Comparison of ENCODE assay signal across 6 cellular contexts in the genomic region with DNA sequence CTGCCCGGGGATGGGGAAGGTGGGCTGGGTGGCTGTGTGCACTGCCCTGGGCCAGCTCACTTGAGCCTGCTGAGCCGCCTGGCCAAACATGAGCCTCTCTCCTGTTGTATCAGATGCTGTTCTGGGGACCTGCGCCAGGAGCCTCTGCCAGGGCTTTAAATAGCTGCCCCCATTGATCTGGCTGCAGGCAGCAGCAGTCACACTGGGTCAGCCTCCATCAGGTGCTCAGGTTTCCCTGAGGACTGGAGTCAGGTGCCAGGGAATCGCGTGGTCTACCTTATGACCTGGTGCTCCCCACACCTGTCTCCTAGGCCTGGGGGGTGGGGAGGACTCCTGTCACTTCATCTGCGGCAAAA. TPM values are rescaled to one million over a fixed set of nuclear protein-coding genes. Genes with fewer than 3 reads are reported as not detected.
DNase-seq lines count a peak whose midpoint lies in the region; ATAC-seq, FAIRE-seq and TF ChIP-seq lines count a peak whose summit lies in the region.

No MANE protein-coding gene starts in this region.

- DNase-seq in HepG2 (ENCODE audit: low spot score) (no peak), T-helper 9 cell (no peak)
- no peak for DNase-seq in effector CD8-positive, alpha-beta T cell (lab: John Stamatoyannopoulos, UW)

- no peaks in the 10 kb centered on the region for H3K27me3 ChIP-seq in HepG2 (ENCODE audit: control insufficient read depth in 1 of 2, insufficient read depth in 2 of 2, low read length in 2 of 2)

- ATAC-seq in HepG2 (peak; percentile 2; the same call in 2 of the 3 replicates), HG03095 (IDR thresholded peaks at IDR 0.05; ENCODE audit: unreplicated experiment) (no peak)

- intact Hi-C loops in HepG2 (cut with micrococcal nuclease; ENCODE audit: unreplicated experiment): no loop called here

- BruUV-seq in HepG2 (replicated peaks; lab: Mats Ljungman, UMichigan): no TSS peak

- WGBS in HepG2 (ENCODE audit: low lambda C conversion rate): 100% methylated on average over 1 of the region's 6 CpGs

- H3K9ac ChIP-seq in HepG2 (ENCODE audit: insufficient read depth, low read depth, low read length): no peak overlapping the region

- peaks cover 20% of the 10 kb centered on the region for H3K4me1 ChIP-seq in HepG2 (ENCODE audit: insufficient read depth, low read length)

- POLR2A ChIA-PET in HepG2 (lab: Yijun Ruan, JAX): interaction anchor here (0.6 to 4.8 kb wide), 8 partner anchors 16 to 195 kb away, joined by 3 to 38 read pairs (median 4); a partner anchor contains a TSS

- H4K20me1 ChIP-seq in HepG2 (ENCODE audit: insufficient read depth, low read length): no peaks in the 10 kb centered on the region

- H2AFZ ChIP-seq in HepG2 (ENCODE audit: low read length): no peak overlapping the region

- in situ Hi-C loops in HepG2 (cut with HindIII; ENCODE audit: extremely low pct_ligation_motif_present, low pct_unique_long_range_greater_than_20kb): no loop called here

- CTCF ChIA-PET in HepG2 (lab: Yijun Ruan, JAX; ENCODE audit: low intra/inter-chr PET ratio, low total read pairs): no interaction called here

- no peak for TF ChIP-seq RAD21 in HepG2 (CRISPR knock-in tag; IDR thresholded peaks at IDR 0.05)

- H3K4me2 ChIP-seq in HepG2 (ENCODE audit: low read depth, low read length): peak overlapping the region; percentile 96; the same call in 1 of the 2 replicates

- TF ChIP-seq CTCF in WI38 (IDR thresholded peaks at IDR 0.05; ENCODE audit: low read depth, low read length): no peak
- no peak for TF ChIP-seq CTCF in HepG2 (CRISPR knock-in tag; IDR thresholded peaks at IDR 0.05)

- H3K36me3 ChIP-seq in HepG2 (replicated peaks in 1 of 2; ENCODE audit: control insufficient read depth in 1 of 2, insufficient read depth in 2 of 2, low read length in 2 of 2): peaks cover 13 to 26% of the 10 kb centered on the region in 2 experiments

- TF ChIP-seq EP300 in HepG2 (IDR thresholded peaks at IDR 0.05; ENCODE audit: low read depth in 2 of 2, low read length in 2 of 2) (no peak), HepG2 (CRISPR knock-in tag; IDR thresholded peaks at IDR 0.05; ENCODE audit: borderline replicate concordance) (no peak)

- no peak overlapping the region for H3K27ac ChIP-seq in HepG2 (ENCODE audit: extremely low read length, insufficient read depth, low read length)

- H3K9me3 ChIP-seq in HepG2 (ENCODE audit: low read length): no peaks in the 10 kb centered on the region

- H3K79me2 ChIP-seq in HepG2 (ENCODE audit: insufficient read depth, low read length): no peaks in the 10 kb centered on the region

- TF ChIP-seq POLR2A in HepG2 (IDR thresholded peaks at IDR 0.05; ENCODE audit: insufficient read depth in 1 of 2, low read depth in 2 of 2, low read length in 2 of 2): no peak

- H3K4me3 ChIP-seq in GM08714 (ENCODE audit: low read length) (peak overlapping the region; percentile 65; the same call in 1 of the 2 replicates), WI38 (ENCODE audit: low read depth, low read length) (peak overlapping the region; percentile 75), HepG2 (replicated peaks in 1 of 3; ENCODE audit: insufficient read depth in 1 of 3, low read depth in 2 of 3, low read length in 3 of 3) (peak overlapping the region in 1 of 3 experiments; percentile 72; a peak in 1 of 6 replicates)

- FAIRE-seq in HepG2 (lab: Jason Lieb, UNC): no peak

RNA-seq across cellular contexts. Expression of a gene that starts 0.7 kb away (rescaled TPM):
- total RNA-seq in HepG2 (2016; rRNA removed; fragmentation: Illumina TruSeq; extraction: Trizol): 2.8 and 3.5 TPM in 2 replicates
- total RNA-seq in HepG2 (2016; cell fraction: cytosol; rRNA removed; fragmentation: Illumina TruSeq; extraction: Trizol; ENCODE audit: low read depth): 0.53 and 1.1 TPM in 2 replicates
- 3.1 and 3.8 TPM in 2 replicates for total RNA-seq in HepG2 (2016; cell fraction: insoluble cytoplasmic fraction; rRNA removed; fragmentation: Illumina TruSeq; extraction: Trizol)
- total RNA-seq in HepG2 (2016; cell fraction: membrane; rRNA removed; fragmentation: Illumina TruSeq; extraction: Trizol): 1.3 and 1.9 TPM in 2 replicates
- total RNA-seq in HepG2 (2016; cell fraction: nucleus; rRNA removed; fragmentation: Illumina TruSeq; extraction: Trizol): 0.75 and 0.81 TPM in 2 replicates
- 2.6 TPM in 2 replicates for polyA plus RNA-seq in HepG2 (2011; rRNA removed)
- polyA plus RNA-seq in HepG2 (2011; cell fraction: cytosol; rRNA removed): 1.9 and 2.6 TPM in 2 replicates
- 4.6 and 5.6 TPM in 2 replicates for polyA plus RNA-seq in HepG2 (2011; cell fraction: nucleus; rRNA removed)
- 3.4 and 4.3 TPM in 2 replicates for polyA plus RNA-seq in HepG2 (2012)
- polyA plus RNA-seq in HepG2 (2016; cell fraction: cytosol; fragmentation: Illumina TruSeq; extraction: Trizol; ENCODE audit: low read depth): 0.87 and 1.5 TPM in 2 replicates
- 1.5 and 1.7 TPM in 2 replicates for polyA plus RNA-seq in HepG2 (2016; cell fraction: insoluble cytoplasmic fraction; fragmentation: Illumina TruSeq; extraction: Trizol; ENCODE audit: low read depth)
- 0.65 and 0.95 TPM in 2 replicates for polyA plus RNA-seq in HepG2 (2016; cell fraction: membrane; fragmentation: Illumina TruSeq; extraction: Trizol; ENCODE audit: low read depth)
- polyA plus RNA-seq in HepG2 (2016; cell fraction: nucleus; fragmentation: Illumina TruSeq; extraction: Trizol; ENCODE audit: insufficient read depth, low read depth): 1.8 and 2.3 TPM in 2 replicates
- polyA minus RNA-seq in HepG2 (2011; rRNA and poly(A)+ RNA removed; ENCODE audit: low replicate concordance): 0.26 and 2.1 TPM in 2 replicates
- polyA minus RNA-seq in HepG2 (2011; cell fraction: cytosol; rRNA and poly(A)+ RNA removed): 0.89 and 1.9 TPM in 2 replicates
- 0.75 and 1.0 TPM in 2 replicates for polyA minus RNA-seq in HepG2 (2011; cell fraction: nucleus; rRNA and poly(A)+ RNA removed)

RNA-seq across cellular contexts. Expression of a gene that starts 5.8 kb away (rescaled TPM):
- 2.3 and 3.0 TPM in 2 replicates for total RNA-seq in HepG2 (2016; rRNA removed; fragmentation: Illumina TruSeq; extraction: Trizol)
- total RNA-seq in HepG2 (2016; cell fraction: cytosol; rRNA removed; fragmentation: Illumina TruSeq; extraction: Trizol; ENCODE audit: low read depth): 0.62 and 0.71 TPM in 2 replicates
- total RNA-seq in HepG2 (2016; cell fraction: insoluble cytoplasmic fraction; rRNA removed; fragmentation: Illumina TruSeq; extraction: Trizol): 3.2 TPM in 2 replicates
- total RNA-seq in HepG2 (2016; cell fraction: membrane; rRNA removed; fragmentation: Illumina TruSeq; extraction: Trizol): 1.4 and 1.7 TPM in 2 replicates
- total RNA-seq in HepG2 (2016; cell fraction: nucleus; rRNA removed; fragmentation: Illumina TruSeq; extraction: Trizol): 2.2 and 3.1 TPM in 2 replicates
- polyA plus RNA-seq in HepG2 (2011; rRNA removed): 1.5 and 1.7 TPM in 2 replicates
- 1.4 and 1.5 TPM in 2 replicates for polyA plus RNA-seq in HepG2 (2011; cell fraction: cytosol; rRNA removed)
- polyA plus RNA-seq in HepG2 (2011; cell fraction: nucleus; rRNA removed): 1.5 and 2.0 TPM in 2 replicates
- 0.89 and 1.6 TPM in 2 replicates for polyA plus RNA-seq in HepG2 (2012)
- polyA plus RNA-seq in HepG2 (2016; cell fraction: cytosol; fragmentation: Illumina TruSeq; extraction: Trizol; ENCODE audit: low read depth): 0.54 and 0.60 TPM in 2 replicates
- polyA plus RNA-seq in HepG2 (2016; cell fraction: insoluble cytoplasmic fraction; fragmentation: Illumina TruSeq; extraction: Trizol; ENCODE audit: low read depth): 3.2 TPM in 2 replicates
- 0.99 and 1.1 TPM in 2 replicates for polyA plus RNA-seq in HepG2 (2016; cell fraction: membrane; fragmentation: Illumina TruSeq; extraction: Trizol; ENCODE audit: low read depth)
- 5.3 and 6.6 TPM in 2 replicates for polyA plus RNA-seq in HepG2 (2016; cell fraction: nucleus; fragmentation: Illumina TruSeq; extraction: Trizol; ENCODE audit: insufficient read depth, low read depth)
- 1.5 and 5.0 TPM in 2 replicates for polyA minus RNA-seq in HepG2 (2011; rRNA and poly(A)+ RNA removed; ENCODE audit: low replicate concordance)
- 0.53 and 0.69 TPM in 2 replicates for polyA minus RNA-seq in HepG2 (2011; cell fraction: cytosol; rRNA and poly(A)+ RNA removed)
- polyA minus RNA-seq in HepG2 (2011; cell fraction: nucleus; rRNA and poly(A)+ RNA removed): 1.7 and 1.9 TPM in 2 replicates

RNA-seq across cellular contexts. Expression of a gene that starts 9.2 kb away (rescaled TPM):
- total RNA-seq in HepG2 (2016; rRNA removed; fragmentation: Illumina TruSeq; extraction: Trizol): not detected in 2 replicates
- total RNA-seq in HepG2 (2016; cell fraction: cytosol; rRNA removed; fragmentation: Illumina TruSeq; extraction: Trizol; ENCODE audit: low read depth): not detected in 2 replicates
- total RNA-seq in HepG2 (2016; cell fraction: insoluble cytoplasmic fraction; rRNA removed; fragmentation: Illumina TruSeq; extraction: Trizol): not detected in 2 replicates
- not detected in 2 replicates for total RNA-seq in HepG2 (2016; cell fraction: membrane; rRNA removed; fragmentation: Illumina TruSeq; extraction: Trizol)
- total RNA-seq in HepG2 (2016; cell fraction: nucleus; rRNA removed; fragmentation: Illumina TruSeq; extraction: Trizol): not detected in 2 replicates
- polyA plus RNA-seq in HepG2 (2011; rRNA removed): not detected in 2 replicates
- not detected in 2 replicates for polyA plus RNA-seq in HepG2 (2011; cell fraction: cytosol; rRNA removed)
- not detected in 2 replicates for polyA plus RNA-seq in HepG2 (2011; cell fraction: nucleus; rRNA removed)
- 0.09 and 0.12 TPM in 2 replicates for polyA plus RNA-seq in HepG2 (2012)
- polyA plus RNA-seq in HepG2 (2016; cell fraction: cytosol; fragmentation: Illumina TruSeq; extraction: Trizol; ENCODE audit: low read depth): not detected in 2 replicates
- not detected in 2 replicates for polyA plus RNA-seq in HepG2 (2016; cell fraction: insoluble cytoplasmic fraction; fragmentation: Illumina TruSeq; extraction: Trizol; ENCODE audit: low read depth)
- polyA plus RNA-seq in HepG2 (2016; cell fraction: membrane; fragmentation: Illumina TruSeq; extraction: Trizol; ENCODE audit: low read depth): not detected in 2 replicates
- not detected in 2 replicates for polyA plus RNA-seq in HepG2 (2016; cell fraction: nucleus; fragmentation: Illumina TruSeq; extraction: Trizol; ENCODE audit: insufficient read depth, low read depth)
- polyA minus RNA-seq in HepG2 (2011; rRNA and poly(A)+ RNA removed; ENCODE audit: low replicate concordance): 0.12 TPM in 1 of 2 replicates, not detected in the other
- polyA minus RNA-seq in HepG2 (2011; cell fraction: cytosol; rRNA and poly(A)+ RNA removed): not detected in 2 replicates
- polyA minus RNA-seq in HepG2 (2011; cell fraction: nucleus; rRNA and poly(A)+ RNA removed): not detected in 2 replicates

RNA-seq across cellular contexts. Expression of a gene that starts 20.2 kb away (rescaled TPM):
- 67.8 and 70.7 TPM in 2 replicates for total RNA-seq in HepG2 (2016; rRNA removed; fragmentation: Illumina TruSeq; extraction: Trizol)
- total RNA-seq in HepG2 (2016; cell fraction: cytosol; rRNA removed; fragmentation: Illumina TruSeq; extraction: Trizol; ENCODE audit: low read depth): 4.6 and 5.6 TPM in 2 replicates
- total RNA-seq in HepG2 (2016; cell fraction: insoluble cytoplasmic fraction; rRNA removed; fragmentation: Illumina TruSeq; extraction: Trizol): 62.2 and 69.2 TPM in 2 replicates
- 18.3 and 20.1 TPM in 2 replicates for total RNA-seq in HepG2 (2016; cell fraction: membrane; rRNA removed; fragmentation: Illumina TruSeq; extraction: Trizol)
- total RNA-seq in HepG2 (2016; cell fraction: nucleus; rRNA removed; fragmentation: Illumina TruSeq; extraction: Trizol): 43.1 and 47.6 TPM in 2 replicates
- 29.6 and 35.3 TPM in 2 replicates for polyA plus RNA-seq in HepG2 (2011; rRNA removed)
- 24.4 and 26.4 TPM in 2 replicates for polyA plus RNA-seq in HepG2 (2011; cell fraction: cytosol; rRNA removed)
- 61.7 and 67.4 TPM in 2 replicates for polyA plus RNA-seq in HepG2 (2011; cell fraction: nucleus; rRNA removed)
- 17.6 and 25.1 TPM in 2 replicates for polyA plus RNA-seq in HepG2 (2012)
- polyA plus RNA-seq in HepG2 (2016; cell fraction: cytosol; fragmentation: Illumina TruSeq; extraction: Trizol; ENCODE audit: low read depth): 1.8 and 2.5 TPM in 2 replicates
- 31.0 and 40.7 TPM in 2 replicates for polyA plus RNA-seq in HepG2 (2016; cell fraction: insoluble cytoplasmic fraction; fragmentation: Illumina TruSeq; extraction: Trizol; ENCODE audit: low read depth)
- 6.7 and 7.2 TPM in 2 replicates for polyA plus RNA-seq in HepG2 (2016; cell fraction: membrane; fragmentation: Illumina TruSeq; extraction: Trizol; ENCODE audit: low read depth)
- 57.5 and 57.8 TPM in 2 replicates for polyA plus RNA-seq in HepG2 (2016; cell fraction: nucleus; fragmentation: Illumina TruSeq; extraction: Trizol; ENCODE audit: insufficient read depth, low read depth)
- 48.5 and 59.2 TPM in 2 replicates for polyA minus RNA-seq in HepG2 (2011; rRNA and poly(A)+ RNA removed; ENCODE audit: low replicate concordance)
- polyA minus RNA-seq in HepG2 (2011; cell fraction: cytosol; rRNA and poly(A)+ RNA removed): 21.2 and 22.2 TPM in 2 replicates
- 18.9 and 23.6 TPM in 2 replicates for polyA minus RNA-seq in HepG2 (2011; cell fraction: nucleus; rRNA and poly(A)+ RNA removed)

RNA-seq across cellular contexts. Expression of a gene that starts 22.5 kb away (rescaled TPM):
- total RNA-seq in HepG2 (2016; rRNA removed; fragmentation: Illumina TruSeq; extraction: Trizol): 4.2 and 9.0 TPM in 2 replicates
- total RNA-seq in HepG2 (2016; cell fraction: cytosol; rRNA removed; fragmentation: Illumina TruSeq; extraction: Trizol; ENCODE audit: low read depth): 5.8 and 6.9 TPM in 2 replicates
- 3.5 and 8.7 TPM in 2 replicates for total RNA-seq in HepG2 (2016; cell fraction: insoluble cytoplasmic fraction; rRNA removed; fragmentation: Illumina TruSeq; extraction: Trizol)
- 5.1 and 5.2 TPM in 2 replicates for total RNA-seq in HepG2 (2016; cell fraction: membrane; rRNA removed; fragmentation: Illumina TruSeq; extraction: Trizol)
- 11.7 and 11.9 TPM in 2 replicates for total RNA-seq in HepG2 (2016; cell fraction: nucleus; rRNA removed; fragmentation: Illumina TruSeq; extraction: Trizol)
- 6.1 and 6.8 TPM in 2 replicates for polyA plus RNA-seq in HepG2 (2011; rRNA removed)
- 3.9 and 4.6 TPM in 2 replicates for polyA plus RNA-seq in HepG2 (2011; cell fraction: cytosol; rRNA removed)
- polyA plus RNA-seq in HepG2 (2011; cell fraction: nucleus; rRNA removed): 23.3 and 24.8 TPM in 2 replicates
- 4.1 and 4.7 TPM in 2 replicates for polyA plus RNA-seq in HepG2 (2012)
- polyA plus RNA-seq in HepG2 (2016; cell fraction: cytosol; fragmentation: Illumina TruSeq; extraction: Trizol; ENCODE audit: low read depth): 3.2 TPM in 2 replicates
- polyA plus RNA-seq in HepG2 (2016; cell fraction: insoluble cytoplasmic fraction; fragmentation: Illumina TruSeq; extraction: Trizol; ENCODE audit: low read depth): 3.8 and 4.7 TPM in 2 replicates
- polyA plus RNA-seq in HepG2 (2016; cell fraction: membrane; fragmentation: Illumina TruSeq; extraction: Trizol; ENCODE audit: low read depth): 2.9 and 3.0 TPM in 2 replicates
- polyA plus RNA-seq in HepG2 (2016; cell fraction: nucleus; fragmentation: Illumina TruSeq; extraction: Trizol; ENCODE audit: insufficient read depth, low read depth): 14.3 and 14.8 TPM in 2 replicates
- polyA minus RNA-seq in HepG2 (2011; rRNA and poly(A)+ RNA removed; ENCODE audit: low replicate concordance): 21.3 and 41.3 TPM in 2 replicates
- 1.7 and 3.0 TPM in 2 replicates for polyA minus RNA-seq in HepG2 (2011; cell fraction: cytosol; rRNA and poly(A)+ RNA removed)
- polyA minus RNA-seq in HepG2 (2011; cell fraction: nucleus; rRNA and poly(A)+ RNA removed): 24.1 and 26.1 TPM in 2 replicates
